In genomic region chr2:59578349-59578748, GRCh38 we compare ENCODE assay signal across 20 cellular contexts.
"Had no signal": no experiment of that assay in that cellular context is flagged by ENCODE, and none has a peak within 500 bp of the region (broad histone marks: within the 10 kb centered on the region; RNA-seq: fewer than 3 reads in every experiment).

No MANE protein-coding gene starts in this region.

- H3K27ac ChIP-seq: epithelial cell of prostate, gastrocnemius medialis, ovary, psoas muscle, sigmoid colon, suprapubic skin, transverse colon, upper lobe of right lung, uterus had no signal

- H3K27me3 ChIP-seq: gastrocnemius medialis, ovary, sigmoid colon, suprapubic skin, transverse colon, upper lobe of right lung, uterus had no signal

- DNase-seq: effector CD8-positive, alpha-beta T cell; endodermal cell; foreskin fibroblast; gastrocnemius medialis; head of caudate nucleus; natural killer cell; occipital lobe; ovary; posterior cingulate gyrus; psoas muscle; right cardiac atrium; sigmoid colon; stimulated activated naive CD4-positive, alpha-beta T cell; stimulated activated naive CD8-positive, alpha-beta T cell treated with anti-CD3 and anti-CD28 coated beads, Interleukin-15, amount 100 ng/mL, for 72 hours; transverse colon; upper lobe of right lung; uterus had no signal

- H3K4me3 ChIP-seq: gastrocnemius medialis, lung, ovary, psoas muscle, sigmoid colon, suprapubic skin, transverse colon, upper lobe of right lung, uterus had no signal
